Comparison of ENCODE assay signal across 1 cellular context in the genomic region with DNA sequence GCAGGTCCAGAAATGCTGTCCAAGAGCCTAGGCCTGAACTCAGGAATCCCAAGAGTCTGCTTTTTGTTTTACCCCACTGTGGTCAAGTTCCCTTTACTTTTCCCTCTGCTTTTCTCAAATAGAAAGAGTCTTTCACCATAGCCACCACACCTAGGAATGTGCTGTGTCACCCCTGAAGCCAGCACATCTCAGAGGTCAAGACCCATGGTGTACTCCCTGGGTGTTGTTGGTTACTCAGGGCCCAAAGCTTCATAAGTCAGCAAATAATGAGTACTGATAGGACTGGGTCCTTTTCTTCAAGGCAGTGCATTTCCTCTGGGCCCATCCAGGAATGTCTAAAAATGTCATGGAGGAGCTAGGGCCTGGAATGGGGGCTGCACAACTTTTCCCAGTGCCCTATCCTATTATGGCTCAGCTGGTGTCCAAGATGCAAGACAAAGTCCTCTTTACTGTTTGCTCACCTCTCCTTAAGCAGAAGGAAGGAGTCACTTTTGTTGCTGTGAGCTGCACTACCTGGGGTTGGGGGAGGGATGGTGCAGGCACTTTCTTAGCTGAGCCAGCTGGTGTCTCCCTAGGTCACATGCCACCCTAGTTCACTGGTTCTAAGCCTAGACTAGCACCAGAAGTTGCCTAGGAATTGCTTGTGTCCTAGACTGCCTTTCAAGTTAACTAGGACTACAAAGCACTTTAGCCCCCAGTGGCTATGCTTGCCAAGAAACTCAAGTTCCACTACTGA.
TF ChIP-seq lines count a peak whose summit lies in the region.

No MANE protein-coding gene starts in this region.

TF ChIP-seq in HCT116, 20 proteins besides CTCF, POLR2A, EP300 and RAD21 (continued from another document):
- TF ChIP-seq, protein P1, sequence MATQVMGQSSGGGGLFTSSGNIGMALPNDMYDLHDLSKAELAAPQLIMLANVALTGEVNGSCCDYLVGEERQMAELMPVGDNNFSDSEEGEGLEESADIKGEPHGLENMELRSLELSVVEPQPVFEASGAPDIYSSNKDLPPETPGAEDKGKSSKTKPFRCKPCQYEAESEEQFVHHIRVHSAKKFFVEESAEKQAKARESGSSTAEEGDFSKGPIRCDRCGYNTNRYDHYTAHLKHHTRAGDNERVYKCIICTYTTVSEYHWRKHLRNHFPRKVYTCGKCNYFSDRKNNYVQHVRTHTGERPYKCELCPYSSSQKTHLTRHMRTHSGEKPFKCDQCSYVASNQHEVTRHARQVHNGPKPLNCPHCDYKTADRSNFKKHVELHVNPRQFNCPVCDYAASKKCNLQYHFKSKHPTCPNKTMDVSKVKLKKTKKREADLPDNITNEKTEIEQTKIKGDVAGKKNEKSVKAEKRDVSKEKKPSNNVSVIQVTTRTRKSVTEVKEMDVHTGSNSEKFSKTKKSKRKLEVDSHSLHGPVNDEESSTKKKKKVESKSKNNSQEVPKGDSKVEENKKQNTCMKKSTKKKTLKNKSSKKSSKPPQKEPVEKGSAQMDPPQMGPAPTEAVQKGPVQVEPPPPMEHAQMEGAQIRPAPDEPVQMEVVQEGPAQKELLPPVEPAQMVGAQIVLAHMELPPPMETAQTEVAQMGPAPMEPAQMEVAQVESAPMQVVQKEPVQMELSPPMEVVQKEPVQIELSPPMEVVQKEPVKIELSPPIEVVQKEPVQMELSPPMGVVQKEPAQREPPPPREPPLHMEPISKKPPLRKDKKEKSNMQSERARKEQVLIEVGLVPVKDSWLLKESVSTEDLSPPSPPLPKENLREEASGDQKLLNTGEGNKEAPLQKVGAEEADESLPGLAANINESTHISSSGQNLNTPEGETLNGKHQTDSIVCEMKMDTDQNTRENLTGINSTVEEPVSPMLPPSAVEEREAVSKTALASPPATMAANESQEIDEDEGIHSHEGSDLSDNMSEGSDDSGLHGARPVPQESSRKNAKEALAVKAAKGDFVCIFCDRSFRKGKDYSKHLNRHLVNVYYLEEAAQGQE (IDR thresholded peaks at IDR 0.05; ENCODE audit: low read depth): no peak
- TF ChIP-seq JUND (IDR thresholded peaks at IDR 0.05) (no peak), CEBPB (IDR thresholded peaks at IDR 0.05; ENCODE audit: low read depth) (no peak), TCF7L2 (IDR thresholded peaks at IDR 0.05; ENCODE audit: borderline replicate concordance, extremely low read depth, insufficient read depth, insufficient read length) (no peak), SP1 (IDR thresholded peaks at IDR 0.05; ENCODE audit: low read depth) (no peak), SIN3A (IDR thresholded peaks at IDR 0.05; ENCODE audit: low read depth) (no peak)
- TF ChIP-seq, protein P2, sequence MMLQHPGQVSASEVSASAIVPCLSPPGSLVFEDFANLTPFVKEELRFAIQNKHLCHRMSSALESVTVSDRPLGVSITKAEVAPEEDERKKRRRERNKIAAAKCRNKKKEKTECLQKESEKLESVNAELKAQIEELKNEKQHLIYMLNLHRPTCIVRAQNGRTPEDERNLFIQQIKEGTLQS (IDR thresholded peaks at IDR 0.05): no peak
TF ChIP-seq in HCT116: peak in this region for 0.
